ENCODE assay signal across 8 cellular contexts in genomic region chr12:76084277-76085158, GRCh38.
DNase-seq lines count a peak whose midpoint lies in the region; ATAC-seq lines count a peak whose summit lies in the region.

Gene NAP1L1, minus strand, starts transcription at chr12:76084685. Its CDS starts 10,466 bp downstream, at chr12:76074219.

- DNase-seq in Ammon's horn (ENCODE audit: low spot score) (peak; percentile 99), GM19238 (ENCODE audit: insufficient read length, low spot score) (peak; percentile 79), NCI-H524 (lab: John Stamatoyannopoulos, UW) (peak; percentile 90 to 97)
- peak; percentile 97 for DNase-seq in activated CD4-positive, alpha-beta T cell treated with anti-CD3 and anti-CD28 coated beads for 4 hours
- DNase-seq in stimulated activated CD4-positive, alpha-beta T cell treated with anti-CD3 and anti-CD28 coated beads, Interleukin-1b, Interleukin-23, amount 100 ng/mL, for 4 hours (ENCODE audit: low read depth in 2 of 2), result peak; percentile 93

- H3K27me3 ChIP-seq in layer of hippocampus (ENCODE audit: control insufficient read depth, insufficient read depth, low read length), result no peaks in the 10 kb centered on the region

- H3K27ac ChIP-seq in cingulate gyrus (ENCODE audit: low read depth, low read length) (peak within 1 kb of the TSS; percentile 91), layer of hippocampus (ENCODE audit: low read depth, low read length) (peak within 1 kb of the TSS; percentile 92)

- ATAC-seq in HG03442 (IDR thresholded peaks at IDR 0.05; ENCODE audit: unreplicated experiment), result peak; percentile 92

Comparison
In these comparisons a context has a peak if more than half of its experiments do, and no peak if none do; other contexts are left out.
1. Peak in every context shown above with its lines: DNase-seq, ATAC-seq and H3K27ac ChIP-seq.